8 cellular contexts compared by ENCODE assay signal in the genomic region with DNA sequence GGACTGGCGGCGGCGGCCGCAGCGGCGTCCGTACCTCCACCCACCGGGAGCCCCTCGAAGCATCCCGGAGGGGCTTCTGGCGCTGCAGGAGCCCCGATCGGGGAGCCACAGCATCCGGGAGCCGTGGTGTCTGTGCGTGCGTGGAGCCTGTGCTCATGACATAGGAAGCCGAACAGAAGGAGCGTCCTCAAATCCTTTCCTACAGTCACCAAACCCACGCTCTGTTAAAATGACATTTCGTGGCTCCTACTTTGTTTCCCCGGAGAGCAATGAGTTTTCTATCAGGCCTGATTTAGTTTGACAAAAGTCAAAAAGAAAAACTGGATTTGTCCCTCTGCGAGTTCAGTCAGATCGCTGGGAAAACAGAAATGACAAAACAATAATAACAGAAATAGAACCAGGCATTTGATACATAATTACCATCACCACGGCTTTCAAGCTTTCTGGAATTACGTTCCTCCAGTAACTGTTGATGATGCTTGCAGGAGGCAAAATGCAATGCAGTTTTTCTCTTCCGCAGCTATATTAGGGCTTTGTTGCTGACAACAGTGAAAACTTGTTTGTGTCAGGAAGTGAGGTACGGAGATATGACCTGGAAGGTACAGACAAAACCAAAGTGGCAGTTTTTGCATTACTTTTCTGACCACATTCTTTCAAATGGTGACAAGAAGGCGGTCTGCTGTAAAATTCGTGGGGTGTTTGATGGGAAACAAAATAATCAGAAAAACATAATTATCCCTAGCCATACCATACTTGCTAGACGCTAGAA.
DNase-seq lines count a peak whose midpoint lies in the region; ATAC-seq and TF ChIP-seq lines count a peak whose summit lies in the region.

No MANE protein-coding gene starts in this region.

- peaks cover 36% of the 10 kb centered on the region for H3K36me3 Mint-ChIP-seq in T-helper 1 cell treated with Interleukin-12 subunit alpha and Interleukin-12 subunit beta and Interleukin-4 antibody, amounts not matched to agents 30 μg/mL and 1 μg/mL, for 36 hours (ENCODE audit: low read depth)
- peaks cover 6% of the 10 kb centered on the region for H3K36me3 Mint-ChIP-seq in natural killer cell treated with Interleukin-12 subunit alpha and Interleukin-12 subunit beta and Interleukin-15 and Interleukin-18, amount 100 ng/mL, for 72 hours

- peak overlapping the region; percentile 99 for H3K27ac Mint-ChIP-seq in T-helper 1 cell treated with Interleukin-12 subunit alpha and Interleukin-12 subunit beta and Interleukin-4 antibody, amounts not matched to agents 30 μg/mL and 1 μg/mL, for 36 hours
- H3K27ac Mint-ChIP-seq in natural killer cell treated with Interleukin-12 subunit alpha and Interleukin-12 subunit beta and Interleukin-15 and Interleukin-18, amount 100 ng/mL, for 72 hours = peak overlapping the region; percentile 96 to 98

- H3K4me3 Mint-ChIP-seq in T-helper 1 cell treated with Interleukin-12 subunit alpha and Interleukin-12 subunit beta and Interleukin-4 antibody, amounts not matched to agents 30 μg/mL and 1 μg/mL, for 36 hours = peak overlapping the region; percentile 99
- H3K4me3 Mint-ChIP-seq in natural killer cell treated with Interleukin-12 subunit alpha and Interleukin-12 subunit beta and Interleukin-15 and Interleukin-18, amount 100 ng/mL, for 72 hours = peak overlapping the region; percentile 99

- TF ChIP-seq CTCF in AG09309 (IDR thresholded peaks at IDR 0.05; ENCODE audit: control insufficient read depth, insufficient read depth, low read depth, low read length, missing control alignments) (no peak), epithelial cell of esophagus (IDR thresholded peaks at IDR 0.05; ENCODE audit: insufficient read depth, low read depth, low read length, missing control alignments) (no peak)

- H3K9me3 Mint-ChIP-seq in T-helper 1 cell treated with Interleukin-12 subunit alpha and Interleukin-12 subunit beta and Interleukin-4 antibody, amounts not matched to agents 30 μg/mL and 1 μg/mL, for 36 hours = no peaks in the 10 kb centered on the region
- no peaks in the 10 kb centered on the region for H3K9me3 Mint-ChIP-seq in natural killer cell treated with Interleukin-12 subunit alpha and Interleukin-12 subunit beta and Interleukin-15 and Interleukin-18, amount 100 ng/mL, for 72 hours

- peak; percentile 19 for TF ChIP-seq POLR2A in GM19099 (IDR thresholded peaks at IDR 0.05; ENCODE audit: extremely low read depth, insufficient read length, low read depth)

- peaks cover 61% of the 10 kb centered on the region for H3K4me1 Mint-ChIP-seq in T-helper 1 cell treated with Interleukin-12 subunit alpha and Interleukin-12 subunit beta and Interleukin-4 antibody, amounts not matched to agents 30 μg/mL and 1 μg/mL, for 36 hours (ENCODE audit: low read depth)
- H3K4me1 Mint-ChIP-seq in natural killer cell treated with Interleukin-12 subunit alpha and Interleukin-12 subunit beta and Interleukin-15 and Interleukin-18, amount 100 ng/mL, for 72 hours (ENCODE audit: low read depth in 2 of 2) = peaks cover 59 to 63% of the 10 kb centered on the region in 2 donors

- H3K4me3 ChIP-seq in AG09309 (ENCODE audit: control insufficient read depth, low read depth, low read length) = peak overlapping the region; percentile 94
- H3K4me3 ChIP-seq in epithelial cell of esophagus (ENCODE audit: low read length) = peak overlapping the region; percentile 81

- ATAC-seq in natural killer cell treated with Interleukin-12 subunit alpha and Interleukin-12 subunit beta and Interleukin-15 and Interleukin-18, amount 100 ng/mL, for 72 hours = peak in 1 of 2 donors; percentile 34
- ATAC-seq in HG03565 (IDR thresholded peaks at IDR 0.05; ENCODE audit: unreplicated experiment) = no peak
- no peak for ATAC-seq in GM18861 (IDR thresholded peaks at IDR 0.05; ENCODE audit: unreplicated experiment)

- DNase-seq in AG09309 (ENCODE audit: low read depth) (no peak), epithelial cell of esophagus (ENCODE audit: low read depth) (no peak), AG20443 (ENCODE audit: low spot score) (no peak)
- no peak for DNase-seq in natural killer cell treated with Interleukin-12 subunit alpha and Interleukin-12 subunit beta and Interleukin-15 and Interleukin-18, amount 100 ng/mL, for 72 hours (ENCODE audit: low spot score)

- peaks cover 6% of the 10 kb centered on the region for H3K27me3 Mint-ChIP-seq in T-helper 1 cell treated with Interleukin-12 subunit alpha and Interleukin-12 subunit beta and Interleukin-4 antibody, amounts not matched to agents 30 μg/mL and 1 μg/mL, for 36 hours (ENCODE audit: low read depth)
- peaks cover 0 to 2% of the 10 kb centered on the region in 2 donors for H3K27me3 Mint-ChIP-seq in natural killer cell treated with Interleukin-12 subunit alpha and Interleukin-12 subunit beta and Interleukin-15 and Interleukin-18, amount 100 ng/mL, for 72 hours
